Comparison of ENCODE assay signal across 8 cellular contexts in the genomic region with DNA sequence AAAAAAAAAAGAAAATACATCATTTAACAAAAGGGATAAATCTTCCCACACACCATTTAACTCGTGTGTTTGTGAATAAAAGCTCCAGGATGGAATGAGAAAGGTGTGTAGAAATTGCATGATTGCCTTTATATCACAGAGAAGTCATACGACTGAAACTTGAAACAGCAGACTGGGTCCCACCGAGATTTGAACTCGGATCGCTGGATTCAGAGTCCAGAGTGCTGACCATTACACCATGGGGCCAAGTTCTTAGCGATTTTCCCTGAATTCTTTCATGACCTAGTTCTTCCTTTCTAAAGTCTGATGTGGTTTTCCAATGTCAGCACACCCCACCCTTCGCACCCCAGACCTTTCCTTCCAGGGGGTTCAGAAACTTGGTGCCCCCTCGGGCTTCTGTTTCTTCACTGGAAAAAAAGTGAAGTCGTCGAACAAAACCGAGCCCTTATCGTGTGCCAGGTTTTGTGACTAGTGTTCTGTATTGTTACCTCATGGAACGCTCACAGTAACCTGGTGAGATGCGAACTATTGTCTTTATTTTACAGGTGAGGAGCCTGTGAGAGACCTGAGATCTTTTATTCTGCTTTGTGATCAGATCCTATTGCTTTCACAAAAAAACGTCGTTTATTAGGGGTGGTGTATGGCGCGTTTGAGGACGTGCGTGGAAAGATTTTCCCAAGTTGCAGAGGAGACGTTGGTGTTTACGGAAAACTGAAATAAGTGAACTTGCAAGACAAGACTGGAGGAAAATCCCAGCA.
DNase-seq lines count a peak whose midpoint lies in the region; ATAC-seq and TF ChIP-seq lines count a peak whose summit lies in the region.

No MANE protein-coding gene starts in this region.

- intact Hi-C loops in mucosa of descending colon (cut with DNase I, micrococcal nuclease) = no loop called here

- H3K4me3 ChIP-seq in mucosa of descending colon = no peak overlapping the region
- peak overlapping the region; percentile 32 for H3K4me3 ChIP-seq in urinary bladder (ENCODE audit: low read depth, low read length)

- H3K4me3 Mint-ChIP-seq in WTC11 = peak overlapping the region; percentile 96

- H3K27ac ChIP-seq in urinary bladder (ENCODE audit: low read depth) = no peak overlapping the region

- H3K9me3 ChIP-seq in mucosa of descending colon = no peaks in the 10 kb centered on the region

- no peaks in the 10 kb centered on the region for H3K36me3 Mint-ChIP-seq in WTC11

- H3K27me3 Mint-ChIP-seq in WTC11 (ENCODE audit: low read depth) = peaks cover 28% of the 10 kb centered on the region

- no peak for TF ChIP-seq POLR2A in erythroblast (IDR thresholded peaks at IDR 0.05; ENCODE audit: low read length)

- DNase-seq in A172 (ENCODE audit: low spot score) = peak; percentile 85
- peak; percentile 29 for DNase-seq in GM10248 (ENCODE audit: extremely low spot score)
- DNase-seq in NCI-H2196 treated with DMSO at 0.1 percent for 48 hours (lab: John Stamatoyannopoulos, UW; ENCODE audit: unreplicated experiment) = peak; percentile 40
- DNase-seq in WTC11 (ENCODE audit: low spot score) = peak; percentile 71
- peak; percentile 78 to 87 for DNase-seq in erythroblast (lab: John Stamatoyannopoulos, UW)
- DNase-seq in mucosa of descending colon = peak in 2 of 3 donors; percentile 55

- peaks cover 8% of the 10 kb centered on the region for H3K4me1 ChIP-seq in mucosa of descending colon (ENCODE audit: low read depth)
- H3K4me1 ChIP-seq in urinary bladder (ENCODE audit: insufficient read depth) = no peaks in the 10 kb centered on the region

- ATAC-seq in WTC11 (peak; percentile 49), mucosa of descending colon (no peak), GM21381 (IDR thresholded peaks at IDR 0.05; ENCODE audit: unreplicated experiment) (no peak)

- POLR2A ChIA-PET in GM10248 (lab: Yijun Ruan, JAX) = interaction anchor here (0.9 kb wide), 1 partner anchor 101 kb away, joined by 3 read pairs; a partner anchor contains a TSS
- POLR2A ChIA-PET in WTC11 (lab: Charles Lee) = no interaction called here

- no peaks in the 10 kb centered on the region for H3K36me3 ChIP-seq in mucosa of descending colon (ENCODE audit: low read depth)
- peaks cover 1% of the 10 kb centered on the region for H3K36me3 ChIP-seq in urinary bladder (ENCODE audit: insufficient read depth)

- 1% methylated on average over 22 of the region's 22 CpGs for WGBS in urinary bladder

- H3K4me1 Mint-ChIP-seq in WTC11 = peaks cover 10% of the 10 kb centered on the region

- no peak for TF ChIP-seq CTCF in GM10248 (IDR thresholded peaks at IDR 0.05; ENCODE audit: control extremely low read depth, extremely low read depth, low read depth, missing control alignments)
- TF ChIP-seq CTCF in WTC11 (IDR thresholded peaks at IDR 0.05) = no peak
- no peak for TF ChIP-seq CTCF in mucosa of descending colon (IDR thresholded peaks at IDR 0.05)

- no peaks in the 10 kb centered on the region for H3K9me3 Mint-ChIP-seq in WTC11

- peak overlapping the region; percentile 78 for H3K27ac Mint-ChIP-seq in WTC11

- CTCF ChIA-PET in GM10248 (lab: Yijun Ruan, JAX) (no interaction called here), WTC11 (lab: Charles Lee) (no interaction called here)

TF ChIP-seq in WTC11, 78 proteins besides CTCF, POLR2A, EP300 and RAD21:
- TF ChIP-seq NR2C2 (CRISPR knock-in tag; IDR thresholded peaks at IDR 0.05) (no peak), SMAD3 (CRISPR knock-in tag; IDR thresholded peaks at IDR 0.05; ENCODE audit: borderline replicate concordance) (no peak), ARID4B (CRISPR knock-in tag; IDR thresholded peaks at IDR 0.05; ENCODE audit: borderline replicate concordance) (no peak), GABPB1 (CRISPR knock-in tag; IDR thresholded peaks at IDR 0.05) (0 out of 2 replicates have a peak, but pooled peaks have one; percentile 43), MXD4 (CRISPR knock-in tag; IDR thresholded peaks at IDR 0.05; ENCODE audit: borderline replicate concordance) (no peak), SOX15 (CRISPR knock-in tag; IDR thresholded peaks at IDR 0.05) (no peak), ZMAT4 (CRISPR knock-in tag; IDR thresholded peaks at IDR 0.05) (no peak), HMGXB4 (CRISPR knock-in tag; IDR thresholded peaks at IDR 0.05) (peak; percentile 51; the same call in 1 of the 2 replicates), HMGA2 (CRISPR knock-in tag; IDR thresholded peaks at IDR 0.05) (peak; percentile 64; the same call in 1 of the 2 replicates), ETV6 (CRISPR knock-in tag; IDR thresholded peaks at IDR 0.05) (0 out of 2 replicates have a peak, but pooled peaks have one; percentile 20)
- TF ChIP-seq, protein P1, sequence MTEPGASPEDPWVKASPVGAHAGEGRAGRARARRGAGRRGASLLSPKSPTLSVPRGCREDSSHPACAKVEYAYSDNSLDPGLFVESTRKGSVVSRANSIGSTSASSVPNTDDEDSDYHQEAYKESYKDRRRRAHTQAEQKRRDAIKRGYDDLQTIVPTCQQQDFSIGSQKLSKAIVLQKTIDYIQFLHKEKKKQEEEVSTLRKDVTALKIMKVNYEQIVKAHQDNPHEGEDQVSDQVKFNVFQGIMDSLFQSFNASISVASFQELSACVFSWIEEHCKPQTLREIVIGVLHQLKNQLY (CRISPR knock-in tag; IDR thresholded peaks at IDR 0.05) = no peak
- TF ChIP-seq, protein P2, sequence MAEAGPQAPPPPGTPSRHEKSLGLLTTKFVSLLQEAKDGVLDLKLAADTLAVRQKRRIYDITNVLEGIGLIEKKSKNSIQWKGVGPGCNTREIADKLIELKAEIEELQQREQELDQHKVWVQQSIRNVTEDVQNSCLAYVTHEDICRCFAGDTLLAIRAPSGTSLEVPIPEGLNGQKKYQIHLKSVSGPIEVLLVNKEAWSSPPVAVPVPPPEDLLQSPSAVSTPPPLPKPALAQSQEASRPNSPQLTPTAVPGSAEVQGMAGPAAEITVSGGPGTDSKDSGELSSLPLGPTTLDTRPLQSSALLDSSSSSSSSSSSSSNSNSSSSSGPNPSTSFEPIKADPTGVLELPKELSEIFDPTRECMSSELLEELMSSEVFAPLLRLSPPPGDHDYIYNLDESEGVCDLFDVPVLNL (CRISPR knock-in tag; IDR thresholded peaks at IDR 0.05; ENCODE audit: borderline replicate concordance, low read depth) = no peak
- TF ChIP-seq, protein P3, sequence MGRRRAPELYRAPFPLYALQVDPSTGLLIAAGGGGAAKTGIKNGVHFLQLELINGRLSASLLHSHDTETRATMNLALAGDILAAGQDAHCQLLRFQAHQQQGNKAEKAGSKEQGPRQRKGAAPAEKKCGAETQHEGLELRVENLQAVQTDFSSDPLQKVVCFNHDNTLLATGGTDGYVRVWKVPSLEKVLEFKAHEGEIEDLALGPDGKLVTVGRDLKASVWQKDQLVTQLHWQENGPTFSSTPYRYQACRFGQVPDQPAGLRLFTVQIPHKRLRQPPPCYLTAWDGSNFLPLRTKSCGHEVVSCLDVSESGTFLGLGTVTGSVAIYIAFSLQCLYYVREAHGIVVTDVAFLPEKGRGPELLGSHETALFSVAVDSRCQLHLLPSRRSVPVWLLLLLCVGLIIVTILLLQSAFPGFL (CRISPR knock-in tag; IDR thresholded peaks at IDR 0.05; ENCODE audit: borderline replicate concordance) = 0 out of 2 replicates have a peak, but pooled peaks have one; percentile 10

Comparison
In these comparisons a context has a peak if more than half of its experiments do, and no peak if none do; other contexts are left out.
1. DNase-seq: peak in every context shown above with its lines; median percentile 85 in A172; 82 in erythroblast; 71 in WTC11; 55 in mucosa of descending colon; 40 in NCI-H2196 treated with DMSO at 0.1 percent for 48 hours; 29 in GM10248.